1 cellular context compared by ENCODE assay signal in genomic region chr19:6768236-6768785, GRCh38.
TF ChIP-seq lines count a peak whose summit lies in the region.

No MANE protein-coding gene starts in this region.

TF ChIP-seq in SK-N-SH treated with all-trans-retinoic acid at 6 μM for 48 hours, 23 proteins besides CTCF, POLR2A, EP300 and RAD21:
- TF ChIP-seq PATZ1 (CRISPR knock-in tag; IDR thresholded peaks at IDR 0.05; ENCODE audit: borderline replicate concordance) (no peak), ZFP30 (CRISPR knock-in tag; IDR thresholded peaks at IDR 0.05) (no peak)
